ENCODE assay signal across 18 cellular contexts in the genomic region with DNA sequence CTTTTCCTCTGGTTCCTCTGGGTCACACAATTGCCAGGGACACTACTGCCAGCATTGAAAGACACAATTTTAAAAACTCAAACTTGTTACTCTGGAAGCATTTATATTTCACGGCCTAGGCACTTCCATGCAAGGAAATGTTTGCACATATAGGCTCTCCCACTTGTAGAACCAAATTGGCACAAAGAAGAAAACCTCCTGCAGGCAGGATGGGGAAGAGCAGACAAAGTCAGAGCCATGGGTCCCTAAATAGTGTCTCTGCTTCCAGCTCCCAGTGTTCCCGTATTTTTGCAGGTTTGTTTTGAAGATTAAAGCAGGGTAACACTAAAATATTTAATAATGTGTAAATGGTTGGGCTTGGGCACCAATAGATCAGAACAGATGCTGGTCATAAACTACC. TPM values are rescaled to one million over a fixed set of nuclear protein-coding genes. Genes with fewer than 3 reads are reported as not detected.
DNase-seq lines count a peak whose midpoint lies in the region; ATAC-seq and TF ChIP-seq lines count a peak whose summit lies in the region.
"Had no signal": no experiment of that assay in that cellular context is flagged by ENCODE, and none has a peak within 500 bp of the region (broad histone marks: within the 10 kb centered on the region; RNA-seq: fewer than 3 reads in every experiment).

No MANE protein-coding gene starts in this region.

- no peak overlapping the region for H3K4ac ChIP-seq in H9 (ENCODE audit: low read depth, low read length)

- H3K18ac ChIP-seq in H9 (ENCODE audit: insufficient read length, low read depth, low read length) = no peak overlapping the region

- H3K56ac ChIP-seq in H9 (ENCODE audit: insufficient read length, low read depth, low read length) = no peak overlapping the region

- no peak overlapping the region for H4K5ac ChIP-seq in H9 (ENCODE audit: insufficient read length, low read depth, low read length)

- no peak overlapping the region for H4K91ac ChIP-seq in H9 (ENCODE audit: insufficient read length, low read depth, low read length)

- no peak overlapping the region for H2BK20ac ChIP-seq in H9 (ENCODE audit: low read depth, low read length, poor library complexity, severe bottlenecking)

- no peak overlapping the region for H3K14ac ChIP-seq in H9 (ENCODE audit: insufficient read depth, low read length)

- no peak overlapping the region for H2BK12ac ChIP-seq in H9 (ENCODE audit: insufficient read length, low read depth, low read length)

- no peaks in the 10 kb centered on the region for H3K79me1 ChIP-seq in H9 (ENCODE audit: insufficient read depth, low read depth, low read length, poor library complexity, severe bottlenecking)

- H2AFZ ChIP-seq in H9 (ENCODE audit: low read length) = no peak overlapping the region

- WGBS in H9 (ENCODE audit: extremely low coverage, insufficient read length, low lambda C conversion rate) = no CpG with 5 or more reads among the region's 2 CpGs
- 95 to 100% methylated on average over 1 to 2 of the region's 2 CpGs for WGBS in endodermal cell (ENCODE audit: insufficient coverage in 1 of 2, insufficient read length in 1 of 2), 2 experiments

- no peak overlapping the region for H3K4me2 ChIP-seq in H9 (ENCODE audit: insufficient read depth, insufficient read length, low read length)
- H3K4me2 ChIP-seq: BLaER1 treated with 17β-estradiol and CSF1 and Interleukin-3, amounts not matched to agents 10 nM and 100 nM had no signal

- TF ChIP-seq CTCF in A673 (conservative IDR thresholded peaks at IDR 0.05; ENCODE audit: low read depth, low read length) (0 out of 2 replicates have a peak, but pooled peaks have one; percentile 10), H9 (conservative IDR thresholded peaks at IDR 0.05) (peak; percentile 47), endodermal cell (conservative IDR thresholded peaks at IDR 0.05) (peak; percentile 49)

- H3K9ac ChIP-seq in H9 (ENCODE audit: extremely low read depth, insufficient read length, low read length) = no peak overlapping the region
- no peak overlapping the region for H3K9ac ChIP-seq in endodermal cell (ENCODE audit: extremely low read depth, low read length, poor library complexity, severe bottlenecking)
- H3K9ac ChIP-seq: BLaER1 treated with 17β-estradiol and CSF1 and Interleukin-3, amounts not matched to agents 10 nM and 100 nM had no signal

- H3K4me3 Mint-ChIP-seq in H9 (no peak overlapping the region), endodermal cell (no peak overlapping the region)
- H3K4me3 Mint-ChIP-seq: CD8-positive, alpha-beta T cell had no signal

- H3K27ac ChIP-seq in A673 (ENCODE audit: low read depth, low read length, poor library complexity, severe bottlenecking) (no peak overlapping the region), H9 (ENCODE audit: insufficient read length, low read depth, low read length) (no peak overlapping the region), endodermal cell (ENCODE audit: low read depth, low read length) (no peak overlapping the region)
- H3K27ac ChIP-seq: BLaER1 treated with 17β-estradiol and CSF1 and Interleukin-3, amounts not matched to agents 10 nM and 100 nM; SK-N-MC had no signal

- H4K8ac ChIP-seq in H9 (replicated peaks; ENCODE audit: insufficient read length, low read depth, low read length) = no peak overlapping the region

- DNase-seq in A673 (ENCODE audit: low spot score) (no peak), H9 (no peak), endodermal cell (no peak), iPS-NIHi11 (ENCODE audit: low spot score) (peak; percentile 9), NCI-H226 (no peak), mesenteric fat pad (ENCODE audit: low spot score) (no peak)
- DNase-seq: CD8-positive, alpha-beta T cell; DMS79 treated with DMSO at 0.1 percent for 48 hours; NCI-H1105 treated with DMSO at 0.1 percent for 48 hours; NCI-H1694 treated with DMSO at 0.1 percent for 48 hours; NCI-H774 had no signal

- H3K4me1 Mint-ChIP-seq in H9 (peaks cover 38 to 40% of the 10 kb centered on the region in 2 experiments), endodermal cell (peaks cover 18% of the 10 kb centered on the region)

- H3K23ac ChIP-seq in H9 (ENCODE audit: insufficient read length, low read depth, low read length) = no peak overlapping the region

- H3K27me3 Mint-ChIP-seq in H9 (ENCODE audit: low read depth) (no peaks in the 10 kb centered on the region; the same call in 1 of the 2 replicates), endodermal cell (ENCODE audit: insufficient read depth) (no peaks in the 10 kb centered on the region)

- no peaks in the 10 kb centered on the region for H4K20me1 ChIP-seq in H9 (ENCODE audit: control insufficient read depth, insufficient read depth, insufficient read length)
- H4K20me1 ChIP-seq: BLaER1 treated with 17β-estradiol and CSF1 and Interleukin-3, amounts not matched to agents 10 nM and 100 nM had no signal

- H3K4me1 ChIP-seq in A673 (ENCODE audit: insufficient read depth, low read length, poor library complexity, severe bottlenecking) (no peaks in the 10 kb centered on the region), H9 (ENCODE audit: insufficient read depth, low read length) (no peaks in the 10 kb centered on the region; the same call in 1 of the 2 replicates), endodermal cell (ENCODE audit: control insufficient read depth, insufficient read depth, low read length) (peaks cover 10% of the 10 kb centered on the region)
- H3K4me1 ChIP-seq: BLaER1 treated with 17β-estradiol and CSF1 and Interleukin-3, amounts not matched to agents 10 nM and 100 nM had no signal

- H3K27me3 ChIP-seq in A673 (replicated peaks; ENCODE audit: insufficient read depth, low read depth, low read length, poor library complexity) (no peaks in the 10 kb centered on the region), H9 (ENCODE audit: insufficient read depth, low read length) (no peaks in the 10 kb centered on the region), endodermal cell (ENCODE audit: control insufficient read depth, insufficient read depth, low read length, poor library complexity, severe bottlenecking) (no peaks in the 10 kb centered on the region)
- H3K27me3 ChIP-seq: BLaER1 treated with 17β-estradiol and CSF1 and Interleukin-3, amounts not matched to agents 10 nM and 100 nM had no signal

- no peaks in the 10 kb centered on the region for H3K23me2 ChIP-seq in H9 (ENCODE audit: insufficient read length, low read depth, low read length, poor library complexity, severe bottlenecking)

- intact Hi-C loops in A673 (cut with micrococcal nuclease; ENCODE audit: unreplicated experiment) = no loop called here

- H3K9me3 Mint-ChIP-seq in H9 (peaks cover under 1 to 2% of the 10 kb centered on the region in 2 experiments; a peak in 2 of 5 replicates), endodermal cell (peaks cover under 1% of the 10 kb centered on the region)

- H3K4me3 ChIP-seq in A673 (ENCODE audit: low read depth, low read length, poor library complexity, severe bottlenecking) = no peak overlapping the region
- H3K4me3 ChIP-seq in endodermal cell (ENCODE audit: low read length) = no peak overlapping the region
- H3K4me3 ChIP-seq: BLaER1 treated with 17β-estradiol and CSF1 and Interleukin-3, amounts not matched to agents 10 nM and 100 nM; K562; SK-N-MC had no signal

- peak overlapping the region in 1 of 3 experiments; percentile 81; a peak in 1 of 7 replicates for H3K27ac Mint-ChIP-seq in H9
- H3K27ac Mint-ChIP-seq in endodermal cell = no peak overlapping the region
- H3K27ac Mint-ChIP-seq: CD8-positive, alpha-beta T cell had no signal

- H3K9me3 ChIP-seq in A673 (ENCODE audit: low read depth, low read length, poor library complexity, severe bottlenecking) (no peaks in the 10 kb centered on the region), H9 (ENCODE audit: control insufficient read depth, low read depth, low read length) (no peaks in the 10 kb centered on the region), endodermal cell (ENCODE audit: control insufficient read depth, low read length) (peaks cover 2% of the 10 kb centered on the region)

- no peak overlapping the region for H2BK120ac ChIP-seq in H9 (ENCODE audit: low read depth, low read length, poor library complexity, severe bottlenecking)

- ATAC-seq in HG03460 (IDR thresholded peaks at IDR 0.05; ENCODE audit: unreplicated experiment) = no peak
- ATAC-seq: CD8-positive, alpha-beta T cell; HCT116; K562; Right ventricle myocardium inferior had no signal

- CTCF ChIA-PET in A673 (lab: Charles Lee) = no interaction called here

- H2BK15ac ChIP-seq in H9 (ENCODE audit: low read depth, low read length) = no peak overlapping the region

- H2BK5ac ChIP-seq in H9 (ENCODE audit: insufficient read length, low read length) = no peak overlapping the region

- POLR2A ChIA-PET in A673 (lab: Charles Lee; ENCODE audit: low non-redundant PET) = no interaction called here

- peaks cover under 1 to 8% (median 2%) of the 10 kb centered on the region in 3 experiments; a peak in 5 of 7 replicates for H3K36me3 Mint-ChIP-seq in H9 (ENCODE audit: insufficient read depth in 1 of 3, low read depth in 3 of 3)
- no peaks in the 10 kb centered on the region for H3K36me3 Mint-ChIP-seq in endodermal cell (ENCODE audit: low read depth)
- H3K36me3 Mint-ChIP-seq: CD8-positive, alpha-beta T cell had no signal

- BruUV-seq in A673 (replicated peaks; lab: Mats Ljungman, UMichigan) = no TSS peak

- H3K36me3 ChIP-seq in A673 (ENCODE audit: insufficient read depth, low read length, poor library complexity, severe bottlenecking) (no peaks in the 10 kb centered on the region), endodermal cell (ENCODE audit: control insufficient read depth, insufficient read depth, low read length) (no peaks in the 10 kb centered on the region)
- H3K36me3 ChIP-seq: BLaER1 treated with 17β-estradiol and CSF1 and Interleukin-3, amounts not matched to agents 10 nM and 100 nM had no signal

- no peak overlapping the region for H2AK5ac ChIP-seq in H9 (ENCODE audit: insufficient read length, low read length)

- no peaks in the 10 kb centered on the region for H3K79me2 ChIP-seq in H9 (ENCODE audit: insufficient read depth, low read length)

- H3T11ph ChIP-seq in H9 (ENCODE audit: low read length) = no peak overlapping the region

RNA-seq across cellular contexts. Expression of a gene that starts 19.0 kb away (rescaled TPM):
- total RNA-seq in A673 (2021) (1.5 and 2.8 TPM in 2 replicates), H9 (2021) (119 TPM in 2 replicates), endodermal cell (10 to 100 TPM; 61.6 to 76.4 TPM), mesenteric fat pad (37.1 TPM)
- polyA plus RNA-seq in endodermal cell (2013, experiment 1 of 2) = 173 TPM
- polyA plus RNA-seq in endodermal cell (2013, experiment 2 of 2) = 161 TPM
- total RNA-seq: CD8-positive, alpha-beta T cell; OCI-LY7 had no signal

Comparison
In these comparisons a context has a peak if more than half of its experiments do, and no peak if none do; other contexts are left out.
1. RNA of a gene that starts 19.0 kb away (total RNA-seq): 119 TPM in H9, 61.6 to 76.4 TPM in endodermal cell and 37.1 TPM in mesenteric fat pad (single experiment); 1.5 to 2.8 TPM in A673; every median in the first group is over 10 times any median in the second.
2. Peak in every context shown above with its lines, with median percentiles within 50 percentile points of each other: CTCF ChIP-seq.